Comparison of ENCODE assay signal across 8 cellular contexts in the genomic region with DNA sequence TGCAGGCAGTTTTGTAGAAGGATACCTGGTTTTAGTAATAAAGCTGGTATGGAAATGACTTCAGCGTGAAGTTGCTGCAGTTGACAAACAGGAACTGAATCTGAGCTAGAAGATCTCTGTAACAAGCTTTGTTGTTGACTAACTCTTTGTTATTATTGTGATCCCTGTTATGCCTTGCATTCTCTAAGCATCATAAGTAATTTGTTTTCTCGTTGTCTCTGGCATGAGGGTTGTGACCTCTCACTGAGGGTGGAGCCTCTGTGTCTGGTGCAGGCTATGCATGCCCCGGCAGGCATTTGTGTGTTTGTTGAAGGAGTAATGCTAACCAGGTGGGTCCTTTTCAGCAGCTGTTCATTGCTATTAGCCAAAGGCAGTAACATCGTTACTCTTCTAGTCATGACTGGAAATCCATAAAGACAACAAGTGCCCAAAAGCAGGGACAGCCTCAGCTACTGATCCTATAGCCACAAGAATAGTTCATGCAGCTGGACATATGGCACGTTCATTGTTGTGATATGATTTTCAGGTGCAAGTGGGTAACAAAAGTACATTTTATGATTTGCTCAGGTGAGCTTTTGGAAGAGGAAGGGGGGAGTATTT. TPM values are rescaled to one million over a fixed set of nuclear protein-coding genes. Genes with fewer than 3 reads are reported as not detected.
DNase-seq lines count a peak whose midpoint lies in the region; ATAC-seq lines count a peak whose summit lies in the region.
"Not testable (repeated sequence)": the region's sequence is repeated elsewhere in the genome, so short reads cannot be mapped to it uniquely, and the experiment has no call there.

No MANE protein-coding gene starts in this region.

- not testable (repeated sequence) for H3K27me3 ChIP-seq in adipocyte (replicated peaks; ENCODE audit: control insufficient read depth, insufficient read depth, low read length)

- H3K4me3 Mint-ChIP-seq in natural killer cell treated with Interleukin-12 subunit alpha and Interleukin-12 subunit beta and Interleukin-15 and Interleukin-18, amount 100 ng/mL, for 72 hours = not testable (repeated sequence)

- H3K27me3 Mint-ChIP-seq in natural killer cell treated with Interleukin-12 subunit alpha and Interleukin-12 subunit beta and Interleukin-15 and Interleukin-18, amount 100 ng/mL, for 72 hours = not testable (repeated sequence)

- H3K9ac ChIP-seq in adipocyte (ENCODE audit: low read length) = not testable (repeated sequence)

- H3K27ac Mint-ChIP-seq in natural killer cell treated with Interleukin-12 subunit alpha and Interleukin-12 subunit beta and Interleukin-15 and Interleukin-18, amount 100 ng/mL, for 72 hours = peak overlapping the region; percentile 12 to 46

- H3K36me3 Mint-ChIP-seq in natural killer cell treated with Interleukin-12 subunit alpha and Interleukin-12 subunit beta and Interleukin-15 and Interleukin-18, amount 100 ng/mL, for 72 hours = peaks cover 11% of the 10 kb centered on the region

- peaks cover 28 to 32% of the 10 kb centered on the region in 2 donors for H3K4me1 Mint-ChIP-seq in natural killer cell treated with Interleukin-12 subunit alpha and Interleukin-12 subunit beta and Interleukin-15 and Interleukin-18, amount 100 ng/mL, for 72 hours (ENCODE audit: low read depth in 2 of 2)

- peak; percentile 73 for DNase-seq in DMS79 (lab: John Stamatoyannopoulos, UW)
- DNase-seq in NAMALWA (ENCODE audit: low spot score) = peak; percentile 49
- peak; percentile 89 for DNase-seq in NCI-H748 (lab: John Stamatoyannopoulos, UW; ENCODE audit: unreplicated experiment)
- DNase-seq in adipocyte (ENCODE audit: low read depth) = peak; percentile 17
- DNase-seq in natural killer cell treated with Interleukin-12 subunit alpha and Interleukin-12 subunit beta and Interleukin-15 and Interleukin-18, amount 100 ng/mL, for 72 hours (ENCODE audit: low spot score) = not testable (repeated sequence)

- H3K36me3 ChIP-seq in adipocyte (ENCODE audit: control insufficient read depth, insufficient read depth, low read length, severe bottlenecking) = not testable (repeated sequence)

- ATAC-seq in GM19023 (IDR thresholded peaks at IDR 0.05; ENCODE audit: unreplicated experiment) (peak; percentile 67), GM21717 (IDR thresholded peaks at IDR 0.05; ENCODE audit: unreplicated experiment) (peak; percentile 58), HG03095 (IDR thresholded peaks at IDR 0.05; ENCODE audit: unreplicated experiment) (peak; percentile 56)
- ATAC-seq in natural killer cell treated with Interleukin-12 subunit alpha and Interleukin-12 subunit beta and Interleukin-15 and Interleukin-18, amount 100 ng/mL, for 72 hours = not testable (repeated sequence)

- H3K9me3 Mint-ChIP-seq in natural killer cell treated with Interleukin-12 subunit alpha and Interleukin-12 subunit beta and Interleukin-15 and Interleukin-18, amount 100 ng/mL, for 72 hours = not testable (repeated sequence)

- not testable (repeated sequence) for H3K4me3 ChIP-seq in adipocyte (ENCODE audit: low read length)

- H3K4me1 ChIP-seq in adipocyte (ENCODE audit: control insufficient read depth, insufficient read depth, low read length) = not testable (repeated sequence)

- not testable (repeated sequence) for H3K9me3 ChIP-seq in adipocyte (ENCODE audit: control insufficient read depth, low read length)

RNA-seq across cellular contexts. Expression of a gene that starts 30.8 kb away (rescaled TPM):
- 10 to 100 TPM; 53.7 to 80.1 TPM for total RNA-seq in natural killer cell treated with Interleukin-12 subunit alpha and Interleukin-12 subunit beta and Interleukin-15 and Interleukin-18, amount 100 ng/mL, for 72 hours
